Comparison of ENCODE assay signal across 10 cellular contexts in genomic region chr10:130067893-130068292, GRCh38.
"Had no signal": no experiment of that assay in that cellular context is flagged by ENCODE, and none has a peak within 500 bp of the region (broad histone marks: within the 10 kb centered on the region; RNA-seq: fewer than 3 reads in every experiment).

No MANE protein-coding gene starts in this region.

- H3K27ac Mint-ChIP-seq: HFFc6 had no signal

- H3K36me3 ChIP-seq: HAP-1 had no signal

- H3K4me3 ChIP-seq: GM23248, HAP-1, K562 had no signal

- H3K4me1 ChIP-seq: HAP-1 had no signal

- H3K4me3 Mint-ChIP-seq: HFFc6 had no signal

- ATAC-seq: HCT116, K562 had no signal

- H3K27ac ChIP-seq: GM23248, HL-60 had no signal

- H3K9me3 ChIP-seq: HAP-1 had no signal

- H3K9ac ChIP-seq: GM23248 had no signal

- DNase-seq: GM23248, GOT3, H7, HFFc6, IMR-90, KG1 had no signal
